Comparison of ENCODE assay signal across 35 cellular contexts in the genomic region with DNA sequence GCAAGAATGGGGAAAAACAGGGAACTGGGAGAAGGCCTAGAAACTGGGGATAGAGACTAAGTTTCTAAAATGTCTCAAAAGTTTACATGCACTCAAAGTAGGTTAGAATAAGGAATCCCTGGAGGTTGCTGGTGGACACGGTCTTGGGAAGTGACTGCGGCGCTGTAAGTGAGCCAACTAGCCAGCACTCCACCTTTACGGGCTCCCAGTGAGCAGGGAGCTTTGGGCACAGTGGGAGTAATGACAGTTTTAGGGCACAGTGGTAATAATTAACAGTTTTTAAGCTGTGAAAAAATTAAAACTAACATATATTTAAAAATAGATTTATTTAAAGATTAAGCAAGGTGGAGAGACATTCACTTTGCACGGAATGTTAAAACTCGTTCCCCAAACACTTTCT.
"Had no signal": no experiment of that assay in that cellular context is flagged by ENCODE, and none has a peak within 500 bp of the region (broad histone marks: within the 10 kb centered on the region; RNA-seq: fewer than 3 reads in every experiment).

No MANE protein-coding gene starts in this region.

- H3K27me3 ChIP-seq: MG63 had no signal

- DNase-seq: Karpas-422, Kasumi-1, KG1, MG63, MM.1S, MV-4-11, NCI-H1048, NCI-H1092, NCI-H1092 treated with DMSO at 0.1 percent for 48 hours, NCI-H1105, NCI-H1105 treated with DMSO at 0.1 percent for 48 hours, NCI-H1417, NCI-H1417 treated with DMSO at 0.1 percent for 48 hours, NCI-H1436, NCI-H1436 treated with DMSO at 0.1 percent for 48 hours, NCI-H146, NCI-H1694, NCI-H1694 treated with DMSO at 0.1 percent for 48 hours, NCI-H187, NCI-H187 treated with DMSO at 0.1 percent for 48 hours, NCI-H1930, NCI-H2029, NCI-H2029 treated with DMSO at 0.1 percent for 48 hours, NCI-H2081, NCI-H2081 treated with DMSO at 0.1 percent for 48 hours, NCI-H2107, NCI-H2171, NCI-H2171 treated with DMSO at 0.1 percent for 48 hours, NCI-H2227 treated with DMSO at 0.1 percent for 48 hours, NCI-H226, NCI-H345, NCI-H446, NCI-H446 treated with DMSO at 0.1 percent for 48 hours, NCI-H510A had no signal

- H3K4me3 ChIP-seq: MG63 had no signal

- H3K27ac ChIP-seq: KMS-11 had no signal

- H3K36me3 ChIP-seq: MG63 had no signal

- H3K9me3 ChIP-seq: MG63 had no signal
